In genomic region chr18:13447621-13448020, GRCh38 we compare ENCODE assay signal across 10 cellular contexts.
DNase-seq lines count a peak whose midpoint lies in the region; TF ChIP-seq lines count a peak whose summit lies in the region.
"Had no signal": no experiment of that assay in that cellular context is flagged by ENCODE, and none has a peak within 500 bp of the region (broad histone marks: within the 10 kb centered on the region; RNA-seq: fewer than 3 reads in every experiment).

No MANE protein-coding gene starts in this region.

- H3K36me3 ChIP-seq in prostate gland, result no peaks in the 10 kb centered on the region

- intact Hi-C loops in prostate gland (cut with DNase I), result loop anchor here (5.0 to 10.0 kb wide), 2 partner anchors 57 to 230 kb away; partner anchors contain the start of gene LDLRAD4

- H3K9me3 ChIP-seq in prostate gland, result no peaks in the 10 kb centered on the region

- DNase-seq in G401 (ENCODE audit: low spot score), result peak; percentile 61
- peak; percentile 91 for DNase-seq in NCI-H748 treated with DMSO at 0.1 percent for 48 hours (lab: John Stamatoyannopoulos, UW)
- peak; percentile 51 for DNase-seq in fibroblast of pulmonary artery (ENCODE audit: low read depth)
- DNase-seq in renal cortical epithelial cell (ENCODE audit: low read depth), result peak; percentile 56
- DNase-seq in stimulated activated CD4-positive, alpha-beta T cell treated with anti-CD3 and anti-CD28 coated beads, Interleukin-2, amount 100 ng/mL, for 48 hours, result no peak
- DNase-seq in COLO829 (ENCODE audit: low spot score), result no peak
- no peak for DNase-seq in prostate gland (ENCODE audit: low spot score)
- DNase-seq in NCI-H1105 (lab: John Stamatoyannopoulos, UW), result no peak
- DNase-seq: NCI-H2029, occipital lobe had no signal

- TF ChIP-seq CTCF in fibroblast of pulmonary artery (IDR thresholded peaks at IDR 0.05; ENCODE audit: low read length, missing control alignments) (no peak), prostate gland (IDR thresholded peaks at IDR 0.05) (no peak)

- TF ChIP-seq POLR2A in prostate gland (IDR thresholded peaks at IDR 0.05), result no peak

- in situ Hi-C loops in G401 (cut with HindIII; ENCODE audit: low sequenced_read_pairs), result no loop called here

- H3K27ac ChIP-seq in prostate gland, result no peak overlapping the region

- H3K4me1 ChIP-seq in prostate gland (replicated peaks), result no peaks in the 10 kb centered on the region

- H3K27me3 ChIP-seq in prostate gland (replicated peaks; ENCODE audit: insufficient read depth), result no peaks in the 10 kb centered on the region

- WGBS in prostate gland, result 15% methylated on average over 12 of the region's 12 CpGs

- H3K4me3 ChIP-seq in fibroblast of pulmonary artery (replicated peaks; ENCODE audit: low read depth, low read length) (no peak overlapping the region), prostate gland (no peak overlapping the region)

Comparison
In these comparisons a context has a peak if more than half of its experiments do, and no peak if none do; other contexts are left out.
1. DNase-seq: peak in G401 (single experiment), NCI-H748 treated with DMSO at 0.1 percent for 48 hours (single experiment), fibroblast of pulmonary artery (single experiment) and renal cortical epithelial cell (single experiment); none in stimulated activated CD4-positive, alpha-beta T cell treated with anti-CD3 and anti-CD28 coated beads, Interleukin-2, amount 100 ng/mL, for 48 hours (0 of 2), COLO829 (single experiment), prostate gland (single experiment) and NCI-H1105 (single experiment).